ENCODE assay signal across 18 cellular contexts in the genomic region with DNA sequence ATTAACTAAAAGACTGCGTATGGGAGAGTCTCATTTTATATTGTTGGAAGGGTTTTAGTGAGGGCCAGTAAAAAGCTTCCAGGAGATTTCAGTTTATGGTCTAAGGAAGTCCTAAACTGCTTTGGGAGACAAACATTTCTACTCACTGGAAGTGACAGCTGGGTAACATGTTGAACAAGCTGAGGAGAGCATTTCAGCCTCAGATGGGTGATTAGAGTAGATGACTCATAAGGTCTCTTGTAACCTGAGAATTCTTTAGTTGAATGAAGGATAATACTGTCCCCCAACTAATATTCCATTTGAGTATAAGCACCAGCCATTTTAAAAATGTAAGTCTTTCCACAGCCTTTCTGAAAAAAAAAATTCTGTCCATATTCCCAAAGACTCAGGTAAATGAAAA.
DNase-seq lines count a peak whose midpoint lies in the region; ATAC-seq, FAIRE-seq and TF ChIP-seq lines count a peak whose summit lies in the region.
"Had no signal": no experiment of that assay in that cellular context is flagged by ENCODE, and none has a peak within 500 bp of the region (broad histone marks: within the 10 kb centered on the region; RNA-seq: fewer than 3 reads in every experiment).

No MANE protein-coding gene starts in this region.

- TF ChIP-seq CTCF in MCF 10A (IDR thresholded peaks at IDR 0.05; ENCODE audit: unreplicated experiment) (no peak), breast epithelium (IDR thresholded peaks at IDR 0.05) (no peak), choroid plexus epithelial cell (conservative IDR thresholded peaks at IDR 0.05; ENCODE audit: low read depth, low read length) (no peak)

- H3K4me3 ChIP-seq in breast epithelium (no peak overlapping the region), choroid plexus epithelial cell (ENCODE audit: low read depth, low read length) (no peak overlapping the region)
- H3K4me3 ChIP-seq: esophagus muscularis mucosa, left ventricle myocardium inferior, mucosa of descending colon had no signal

- peaks cover 0 to 5% of the 10 kb centered on the region in 2 donors for H3K9me3 ChIP-seq in breast epithelium
- H3K9me3 ChIP-seq: esophagus muscularis mucosa, mucosa of descending colon had no signal

- CTCF ChIA-PET in MCF 10A (lab: Yijun Ruan, JAX): interaction anchor here (0.9 kb wide), 1 partner anchor 282 kb away, joined by 3 read pairs; no protein-coding TSS in a partner anchor

- no peak for TF ChIP-seq POLR2A in breast epithelium (IDR thresholded peaks at IDR 0.05)

- H3K4me1 ChIP-seq in breast epithelium: no peaks in the 10 kb centered on the region
- H3K4me1 ChIP-seq: esophagus muscularis mucosa, left ventricle myocardium inferior had no signal

- H3K36me3 ChIP-seq in breast epithelium: no peaks in the 10 kb centered on the region
- H3K36me3 ChIP-seq: esophagus muscularis mucosa, left ventricle myocardium inferior had no signal

- no peaks in the 10 kb centered on the region for H3K36me3 Mint-ChIP-seq in MCF 10A (ENCODE audit: insufficient read depth, unreplicated experiment)
- H3K36me3 Mint-ChIP-seq: CD4-positive, CD25-positive, alpha-beta regulatory T cell had no signal

- H3K27me3 Mint-ChIP-seq in MCF 10A (ENCODE audit: insufficient read depth, unreplicated experiment): peaks cover 11% of the 10 kb centered on the region
- H3K27me3 Mint-ChIP-seq: central memory CD8-positive, alpha-beta T cell had no signal

- H3K9me3 Mint-ChIP-seq in MCF 10A (ENCODE audit: unreplicated experiment): peaks cover 10% of the 10 kb centered on the region

- no peaks in the 10 kb centered on the region for H3K4me1 Mint-ChIP-seq in MCF 10A (ENCODE audit: insufficient read depth, unreplicated experiment)
- H3K4me1 Mint-ChIP-seq: CD4-positive, CD25-positive, alpha-beta regulatory T cell; central memory CD8-positive, alpha-beta T cell had no signal

- BruUV-seq in MCF 10A (replicated peaks; lab: Mats Ljungman, UMichigan): no TSS peak

- intact Hi-C loops in MCF 10A (cut with micrococcal nuclease) (no loop called here), breast epithelium (cut with DNase I; ENCODE audit: low total_unique reads) (no loop called here)

- DNase-seq in MCF 10A (ENCODE audit: unreplicated experiment) (peak; percentile 41), breast epithelium (ENCODE audit: low spot score in 2 of 2) (no peak), NCI-H524 treated with DMSO at 0.1 percent for 48 hours (lab: John Stamatoyannopoulos, UW) (peak; percentile 49), choroid plexus epithelial cell (ENCODE audit: low read depth) (peak; percentile 64), urothelium cell line (ENCODE audit: low spot score) (peak; percentile 62), CD1c-positive myeloid dendritic cell (ENCODE audit: extremely low spot score) (no peak)
- no peak for DNase-seq in stimulated activated naive CD8-positive, alpha-beta T cell treated with anti-CD3 and anti-CD28 coated beads, Interleukin-15, Interleukin-2, amounts not matched to agents 100 U/mL and 50 U/mL, for 24 hours
- DNase-seq: amniotic stem cell; CD4-positive, CD25-positive, alpha-beta regulatory T cell; DMS79 treated with DMSO at 0.1 percent for 48 hours; HFFc6; left ventricle myocardium inferior; mucosa of descending colon; NCI-H1092; T-helper 1 cell had no signal

- ATAC-seq in stimulated activated naive CD8-positive, alpha-beta T cell treated with anti-CD3 and anti-CD28 coated beads, Interleukin-15, Interleukin-2, amounts not matched to agents 100 U/mL and 50 U/mL, for 24 hours: no peak
- ATAC-seq in GM19452 (IDR thresholded peaks at IDR 0.05; ENCODE audit: unreplicated experiment): no peak
- ATAC-seq: mucosa of descending colon had no signal

- H3K27ac ChIP-seq in breast epithelium: no peak overlapping the region
- H3K27ac ChIP-seq: esophagus muscularis mucosa, left ventricle myocardium inferior had no signal

- H3K27ac Mint-ChIP-seq in MCF 10A (ENCODE audit: low read depth, unreplicated experiment): no peak overlapping the region
- H3K27ac Mint-ChIP-seq: CD4-positive, CD25-positive, alpha-beta regulatory T cell; HFFc6 had no signal

- H3K4me3 Mint-ChIP-seq in MCF 10A (ENCODE audit: unreplicated experiment): no peak overlapping the region
- H3K4me3 Mint-ChIP-seq: CD4-positive, CD25-positive, alpha-beta regulatory T cell; central memory CD8-positive, alpha-beta T cell; HFFc6 had no signal

- no peaks in the 10 kb centered on the region for H3K27me3 ChIP-seq in breast epithelium
- H3K27me3 ChIP-seq: esophagus muscularis mucosa had no signal

- POLR2A ChIA-PET in MCF 10A (lab: Yijun Ruan, JAX): no interaction called here

- FAIRE-seq in urothelium cell line (lab: Jason Lieb, UNC): no peak

Comparison
In these comparisons a context has a peak if more than half of its experiments do, and no peak if none do; other contexts are left out.
1. DNase-seq: peak in MCF 10A (single experiment), NCI-H524 treated with DMSO at 0.1 percent for 48 hours (single experiment), choroid plexus epithelial cell (single experiment) and urothelium cell line (single experiment); none in breast epithelium (0 of 2), CD1c-positive myeloid dendritic cell (single experiment) and stimulated activated naive CD8-positive, alpha-beta T cell treated with anti-CD3 and anti-CD28 coated beads, Interleukin-15, Interleukin-2, amounts not matched to agents 100 U/mL and 50 U/mL, for 24 hours (single experiment).